8 cellular contexts compared by ENCODE assay signal in the genomic region with DNA sequence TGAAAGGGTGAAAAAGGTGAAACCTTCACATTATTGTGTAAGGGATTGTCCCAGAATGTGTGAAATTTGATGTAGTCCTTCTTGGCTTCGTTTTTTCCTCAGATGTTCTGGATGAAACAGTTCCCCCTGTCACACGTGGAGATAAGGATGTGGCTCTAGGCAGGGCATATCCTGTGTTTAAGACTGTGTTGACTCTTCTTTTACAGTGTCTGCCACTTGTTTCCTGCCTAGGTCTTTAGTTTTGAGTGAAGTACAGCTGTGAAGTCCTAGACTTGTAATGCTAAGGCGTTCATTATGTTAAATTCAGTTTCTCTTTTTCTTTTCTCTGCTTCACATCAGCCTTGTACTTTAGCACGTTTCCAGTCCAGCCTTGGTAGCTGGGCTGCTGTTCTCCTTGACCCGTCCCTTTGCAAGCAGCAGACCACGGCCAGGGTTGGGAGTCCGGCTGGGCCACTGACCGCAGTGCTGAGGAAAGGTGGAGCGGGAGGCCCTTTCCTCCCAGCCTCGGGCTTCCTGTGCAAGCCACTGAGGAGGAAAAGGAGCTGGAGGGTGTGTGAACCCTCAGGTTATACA. TPM values are rescaled to one million over a fixed set of nuclear protein-coding genes. Genes with fewer than 3 reads are reported as not detected.
DNase-seq lines count a peak whose midpoint lies in the region; ATAC-seq and TF ChIP-seq lines count a peak whose summit lies in the region.

No MANE protein-coding gene starts in this region.

- H3K36me3 ChIP-seq in H7 (replicated peaks; ENCODE audit: control insufficient read depth, insufficient read depth, low read length) = no peaks in the 10 kb centered on the region
- no peaks in the 10 kb centered on the region for H3K36me3 ChIP-seq in thymus (ENCODE audit: control insufficient read depth, insufficient read depth)

- peak; percentile 43 for DNase-seq in H7
- DNase-seq in LNCaP clone FGC (ENCODE audit: low read depth) = no peak
- DNase-seq in activated gamma-delta T cell treated with Interleukin-2 at 50 U/mL for 16 hours = peak; percentile 49
- peak; percentile 90 for DNase-seq in islet precursor cell
- no peak for DNase-seq in middle frontal gyrus (ENCODE audit: extremely low spot score, low spot score)
- DNase-seq in DMS79 treated with DMSO at 0.1 percent for 48 hours (lab: John Stamatoyannopoulos, UW) = no peak

- peaks cover 42% of the 10 kb centered on the region for H3K4me1 ChIP-seq in thymus (ENCODE audit: control insufficient read depth, insufficient read depth, low read length)

- 3% methylated on average over 10 of the region's 10 CpGs for WGBS in thymus

- H3K27me3 ChIP-seq in H7 (ENCODE audit: control insufficient read depth, insufficient read depth, low read length) (no peaks in the 10 kb centered on the region), thymus (ENCODE audit: control insufficient read depth, insufficient read depth) (no peaks in the 10 kb centered on the region)

- H3K4me3 ChIP-seq in H7 (ENCODE audit: insufficient read depth, low read depth, low read length) (no peak overlapping the region), LNCaP clone FGC (ENCODE audit: low read depth, low read length) (peak overlapping the region; percentile 11; the same call in 1 of the 2 replicates), thymus (ENCODE audit: low read length) (peak overlapping the region; percentile 59)

- no peaks in the 10 kb centered on the region for H3K9me3 ChIP-seq in thymus (ENCODE audit: control insufficient read depth)

- peak overlapping the region; percentile 99 for H3K27ac ChIP-seq in thymus (ENCODE audit: low read depth)

- no peak for TF ChIP-seq CTCF in LNCaP clone FGC (IDR thresholded peaks at IDR 0.05; ENCODE audit: control insufficient read depth, extremely low read depth, insufficient read depth)

- peak; percentile 58 for ATAC-seq in GM18508 (IDR thresholded peaks at IDR 0.05; ENCODE audit: insufficient read depth, unreplicated experiment)

RNA-seq across cellular contexts. Expression of a gene that starts 59.1 kb away (rescaled TPM):
- total RNA-seq in H7 (2014; rRNA removed; shearing (Covaris generic)) = 26.7 and 29.2 TPM in 2 replicates
- polyA plus RNA-seq in thymus = 22.8 TPM

Comparison
In these comparisons a context has a peak if more than half of its experiments do, and no peak if none do; other contexts are left out.
1. DNase-seq: peak in H7 (single experiment), activated gamma-delta T cell treated with Interleukin-2 at 50 U/mL for 16 hours (single experiment) and islet precursor cell (single experiment); none in LNCaP clone FGC (single experiment), middle frontal gyrus (single experiment) and DMS79 treated with DMSO at 0.1 percent for 48 hours (single experiment).